ENCODE assay signal across 19 cellular contexts in the genomic region with DNA sequence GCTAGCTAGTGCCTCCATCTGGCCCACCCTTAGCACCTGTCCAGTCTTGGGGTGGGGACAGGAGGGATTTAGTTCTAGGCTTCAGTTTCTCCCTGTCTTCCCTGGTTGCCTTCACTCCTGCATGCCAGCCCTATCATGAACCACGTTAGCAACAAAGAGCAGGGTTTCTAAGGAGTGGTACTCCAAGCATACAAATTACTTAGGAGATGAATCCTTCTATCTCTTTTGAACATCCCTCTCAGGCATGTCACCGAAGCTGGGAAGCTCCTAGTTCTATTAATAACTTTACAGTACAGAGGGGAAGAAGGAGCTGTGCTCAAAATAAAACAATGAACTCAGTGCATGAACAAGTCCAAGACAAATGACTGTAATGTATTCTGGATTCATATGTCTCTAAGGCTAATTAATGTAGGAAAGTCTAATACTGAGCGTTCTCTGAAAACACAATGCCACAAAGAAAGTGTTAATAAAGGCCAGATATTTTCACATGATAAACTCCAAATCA.
"Had no signal": no experiment of that assay in that cellular context is flagged by ENCODE, and none has a peak within 500 bp of the region (broad histone marks: within the 10 kb centered on the region; RNA-seq: fewer than 3 reads in every experiment).

No MANE protein-coding gene starts in this region.

- H3K4me3 ChIP-seq: coronary artery, dorsolateral prefrontal cortex, lower lobe of right lung, neural progenitor cell, sigmoid colon, tibial nerve had no signal

- DNase-seq: activated CD4-positive, alpha-beta T cell treated with anti-CD3 and anti-CD28 coated beads, Interleukin-2, amount 50 U/mL, for 4 hours; activated CD4-positive, CD25-positive, alpha-beta regulatory T cell; activated naive CD4-positive, alpha-beta T cell treated with Interleukin-2 at 50 U/mL for 16 hours; activated T-cell treated with anti-CD3 and anti-CD28 coated beads for 4 hours; dorsolateral prefrontal cortex; effector memory CD4-positive, alpha-beta T cell; immature natural killer cell; kidney; lower lobe of right lung; natural killer cell; sigmoid colon; stimulated activated CD4-positive, alpha-beta T cell treated with anti-CD3 and anti-CD28 coated beads, Interleukin-2, amount 100 ng/mL, for 24 hours; stimulated activated naive CD4-positive, alpha-beta T cell treated with Interleukin-2 at 50 U/mL for 16 hours had no signal

- H3K4me1 Mint-ChIP-seq: immature natural killer cell, natural killer cell had no signal

- H3K9me3 Mint-ChIP-seq: activated T-cell treated with anti-CD3 and anti-CD28 coated beads, Interleukin-2, amount 50 U/mL, for 72 hours; natural killer cell; neural progenitor cell had no signal

- H3K27ac ChIP-seq: coronary artery, dorsolateral prefrontal cortex, lower lobe of right lung, neural progenitor cell, sigmoid colon, tibial nerve had no signal

- H3K27me3 ChIP-seq: neural progenitor cell, sigmoid colon, tibial nerve had no signal

- H3K4me1 ChIP-seq: lower lobe of right lung, sigmoid colon, tibial nerve had no signal

- H3K36me3 Mint-ChIP-seq: activated naive CD8-positive, alpha-beta T cell; immature natural killer cell; natural killer cell; neural progenitor cell had no signal

- H3K4me3 Mint-ChIP-seq: activated CD4-positive, alpha-beta T cell treated with anti-CD3 and anti-CD28 coated beads for 36 hours; activated naive CD8-positive, alpha-beta T cell; activated T-cell treated with anti-CD3 and anti-CD28 coated beads, Interleukin-2, amount 50 U/mL, for 72 hours; immature natural killer cell; natural killer cell; neural progenitor cell had no signal

- H3K27ac Mint-ChIP-seq: activated CD4-positive, alpha-beta T cell treated with anti-CD3 and anti-CD28 coated beads for 36 hours; activated naive CD8-positive, alpha-beta T cell; activated T-cell treated with anti-CD3 and anti-CD28 coated beads, Interleukin-2, amount 50 U/mL, for 72 hours; immature natural killer cell; natural killer cell; neural progenitor cell had no signal

- H3K9me3 ChIP-seq: lower lobe of right lung, sigmoid colon, tibial nerve had no signal

- ATAC-seq: lower lobe of right lung had no signal
